ENCODE assay signal across 16 cellular contexts in the genomic region with DNA sequence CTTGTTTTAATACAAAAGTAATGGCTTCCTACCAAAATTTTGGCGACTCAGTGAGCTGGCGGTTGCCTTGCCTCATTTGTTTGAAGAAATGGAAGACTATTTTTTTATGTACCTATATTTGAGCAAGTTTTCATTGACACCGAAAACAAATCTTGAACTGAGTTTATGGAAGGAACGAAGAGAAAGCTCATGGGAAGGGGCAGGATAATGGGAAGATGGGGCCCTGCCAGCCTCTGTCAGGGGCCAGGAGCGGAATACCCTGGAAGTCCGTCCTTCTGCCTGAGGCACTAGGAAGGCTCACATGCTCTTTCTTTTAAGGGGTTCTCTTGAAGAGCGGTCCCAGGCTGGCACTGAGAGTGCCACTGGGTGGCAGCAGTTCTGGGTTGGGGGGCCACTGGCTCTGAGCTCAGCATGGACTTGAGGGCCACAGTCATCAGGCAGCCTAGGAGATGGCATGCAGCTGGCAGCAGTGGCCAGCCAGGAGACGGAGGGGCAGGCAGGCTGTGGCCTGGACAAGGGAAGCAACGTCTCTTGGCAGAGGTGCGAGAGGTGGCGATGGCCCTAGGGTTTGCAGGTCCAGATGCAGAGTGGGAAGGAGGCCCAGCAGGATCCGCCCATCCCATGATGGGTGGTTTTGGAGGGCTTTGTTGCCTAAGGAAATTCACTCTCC. TPM values are rescaled to one million over a fixed set of nuclear protein-coding genes. Genes with fewer than 3 reads are reported as not detected.
DNase-seq lines count a peak whose midpoint lies in the region; ATAC-seq, FAIRE-seq and TF ChIP-seq lines count a peak whose summit lies in the region.
"Had no signal": no experiment of that assay in that cellular context is flagged by ENCODE, and none has a peak within 500 bp of the region (broad histone marks: within the 10 kb centered on the region; RNA-seq: fewer than 3 reads in every experiment).

No MANE protein-coding gene starts in this region.

- peaks cover 10 to 16% of the 10 kb centered on the region in 2 donors for H3K4me1 Mint-ChIP-seq in stimulated activated naive B cell treated with anti-CD40 and anti-IgM and Interleukin-4, amounts not matched to agents 10 μg/mL and 1 μg/mL and 100 μg/mL, for 72 hours

- H4K20me1 ChIP-seq in HepG2 (ENCODE audit: insufficient read depth, low read length) = no peaks in the 10 kb centered on the region
- no peaks in the 10 kb centered on the region for H4K20me1 ChIP-seq in OCI-LY7 (ENCODE audit: insufficient read depth, low read length)
- H4K20me1 ChIP-seq: BLaER1 had no signal

- 0 out of 2 replicates have a peak, but pooled peaks have one; percentile 3 for TF ChIP-seq CTCF in HepG2 (CRISPR knock-in tag; IDR thresholded peaks at IDR 0.05)
- no peak for TF ChIP-seq CTCF in right lobe of liver (IDR thresholded peaks at IDR 0.05)
- 0 out of 2 replicates have a peak, but pooled peaks have one; percentile 19 for TF ChIP-seq CTCF in OCI-LY7 (conservative IDR thresholded peaks at IDR 0.05; ENCODE audit: low read length)
- TF ChIP-seq CTCF in esophagus muscularis mucosa (IDR thresholded peaks at IDR 0.05) = no peak
- no peak for TF ChIP-seq CTCF in vagina (IDR thresholded peaks at IDR 0.05)

- DNase-seq in HepG2 (ENCODE audit: low spot score) (no peak), right lobe of liver (no peak), OCI-LY7 (ENCODE audit: low spot score) (no peak), esophagus muscularis mucosa (ENCODE audit: extremely low spot score) (peak; percentile 91), vagina (ENCODE audit: extremely low spot score in 2 of 2) (peak; percentile 64 to 74), NCI-H1930 (lab: John Stamatoyannopoulos, UW) (no peak), left ventricle myocardium superior (no peak)
- DNase-seq in stimulated activated naive B cell treated with anti-CD40 and anti-IgM and Interleukin-4, amounts not matched to agents 10 μg/mL and 1 μg/mL and 100 μg/mL, for 72 hours = no peak
- DNase-seq: CD4-positive, CD25-positive, alpha-beta regulatory T cell; DMS 273 treated with DMSO at 0.1 percent for 48 hours; GOT3 had no signal

- POLR2A ChIA-PET in HepG2 (lab: Yijun Ruan, JAX) (no interaction called here), OCI-LY7 (lab: Charles Lee) (interaction anchor here (0.6 kb wide), 1 partner anchor 67 kb away, joined by 3 read pairs; no protein-coding TSS in a partner anchor)

- ATAC-seq in HepG2 (no peak), right lobe of liver (no peak), left ventricle myocardium superior (no peak)
- ATAC-seq in stimulated activated naive B cell treated with anti-CD40 and anti-IgM and Interleukin-4, amounts not matched to agents 10 μg/mL and 1 μg/mL and 100 μg/mL, for 72 hours (replicated peaks) = no peak

- H3K4me1 ChIP-seq in HepG2 (ENCODE audit: insufficient read depth, low read length) = peaks cover 27% of the 10 kb centered on the region
- H3K4me1 ChIP-seq in right lobe of liver = no peaks in the 10 kb centered on the region
- no peaks in the 10 kb centered on the region for H3K4me1 ChIP-seq in OCI-LY7 (ENCODE audit: insufficient read depth, low read length, poor library complexity, severe bottlenecking)
- no peaks in the 10 kb centered on the region for H3K4me1 ChIP-seq in esophagus muscularis mucosa
- no peaks in the 10 kb centered on the region for H3K4me1 ChIP-seq in vagina
- H3K4me1 ChIP-seq: BLaER1, HAP-1 had no signal

- no peak for FAIRE-seq in HepG2 (lab: Jason Lieb, UNC)
- FAIRE-seq: GM12891, HTR-8/SVneo had no signal

- H3K79me2 ChIP-seq in HepG2 (ENCODE audit: insufficient read depth, low read length) = no peaks in the 10 kb centered on the region
- no peaks in the 10 kb centered on the region for H3K79me2 ChIP-seq in OCI-LY7 (ENCODE audit: insufficient read depth, low read depth, low read length)

- H3K36me3 ChIP-seq in HepG2 (replicated peaks in 1 of 2; ENCODE audit: control insufficient read depth in 1 of 2, insufficient read depth in 2 of 2, low read length in 2 of 2) (no peaks in the 10 kb centered on the region), right lobe of liver (no peaks in the 10 kb centered on the region), OCI-LY7 (ENCODE audit: insufficient read depth, low read length) (no peaks in the 10 kb centered on the region), esophagus muscularis mucosa (no peaks in the 10 kb centered on the region), vagina (no peaks in the 10 kb centered on the region)
- H3K36me3 ChIP-seq: BLaER1, HAP-1 had no signal

- H3K36me3 Mint-ChIP-seq in stimulated activated naive B cell treated with anti-CD40 and anti-IgM and Interleukin-4, amounts not matched to agents 10 μg/mL and 1 μg/mL and 100 μg/mL, for 72 hours = no peaks in the 10 kb centered on the region
- H3K36me3 Mint-ChIP-seq: CD4-positive, CD25-positive, alpha-beta regulatory T cell had no signal

- BruUV-seq in HepG2 (replicated peaks; lab: Mats Ljungman, UMichigan) (no TSS peak), OCI-LY7 (replicated peaks; lab: Mats Ljungman, UMichigan) (no TSS peak)

- H3K27ac ChIP-seq in HepG2 (ENCODE audit: extremely low read length, insufficient read depth, low read length) = no peak overlapping the region
- no peak overlapping the region for H3K27ac ChIP-seq in right lobe of liver
- H3K27ac ChIP-seq in OCI-LY7 (ENCODE audit: low read depth, low read length, poor library complexity, severe bottlenecking) = no peak overlapping the region
- no peak overlapping the region for H3K27ac ChIP-seq in esophagus muscularis mucosa (replicated peaks in 1 of 4)
- no peak overlapping the region for H3K27ac ChIP-seq in vagina
- H3K27ac ChIP-seq: 22Rv1, BLaER1 had no signal

- TF ChIP-seq POLR2A in HepG2 (IDR thresholded peaks at IDR 0.05; ENCODE audit: insufficient read depth in 1 of 2, low read depth in 2 of 2, low read length in 2 of 2) (no peak), right lobe of liver (IDR thresholded peaks at IDR 0.05) (no peak), esophagus muscularis mucosa (IDR thresholded peaks at IDR 0.05; ENCODE audit: low read depth) (no peak), vagina (IDR thresholded peaks at IDR 0.05) (no peak)

- TF ChIP-seq EP300 in HepG2 (IDR thresholded peaks at IDR 0.05; ENCODE audit: low read depth in 2 of 2, low read length in 2 of 2) = no peak
- TF ChIP-seq EP300 in HepG2 (CRISPR knock-in tag; IDR thresholded peaks at IDR 0.05; ENCODE audit: borderline replicate concordance) = no peak
- TF ChIP-seq EP300 in esophagus muscularis mucosa (IDR thresholded peaks at IDR 0.05) = no peak

- H3K9me2 ChIP-seq in OCI-LY7 (ENCODE audit: insufficient read depth, low read length) = no peaks in the 10 kb centered on the region

- H3K9me3 ChIP-seq in HepG2 (ENCODE audit: low read length) = no peaks in the 10 kb centered on the region
- no peaks in the 10 kb centered on the region for H3K9me3 ChIP-seq in right lobe of liver
- H3K9me3 ChIP-seq in OCI-LY7 (ENCODE audit: low read length) = no peaks in the 10 kb centered on the region
- H3K9me3 ChIP-seq in esophagus muscularis mucosa = no peaks in the 10 kb centered on the region
- H3K9me3 ChIP-seq in vagina = no peaks in the 10 kb centered on the region
- H3K9me3 ChIP-seq: BLaER1 had no signal

- CTCF ChIA-PET in HepG2 (lab: Yijun Ruan, JAX; ENCODE audit: low intra/inter-chr PET ratio, low total read pairs) (no interaction called here), OCI-LY7 (lab: Charles Lee; ENCODE audit: unreplicated experiment) (no interaction called here)

- H3K27ac Mint-ChIP-seq in stimulated activated naive B cell treated with anti-CD40 and anti-IgM and Interleukin-4, amounts not matched to agents 10 μg/mL and 1 μg/mL and 100 μg/mL, for 72 hours = no peak overlapping the region
- H3K27ac Mint-ChIP-seq: CD4-positive, CD25-positive, alpha-beta regulatory T cell had no signal

- no peaks in the 10 kb centered on the region; a peak in 1 of 5 replicates for H3K27me3 ChIP-seq in HepG2 (ENCODE audit: control insufficient read depth in 1 of 2, insufficient read depth in 2 of 2, low read length in 2 of 2)
- no peaks in the 10 kb centered on the region for H3K27me3 ChIP-seq in right lobe of liver
- H3K27me3 ChIP-seq in esophagus muscularis mucosa = peaks cover 0 to 15% (median 0%) of the 10 kb centered on the region in 4 donors
- H3K27me3 ChIP-seq in vagina = no peaks in the 10 kb centered on the region
- H3K27me3 ChIP-seq: BLaER1 had no signal

- 92% methylated on average over 12 of the region's 12 CpGs for WGBS in HepG2 (ENCODE audit: low lambda C conversion rate)
- WGBS in right lobe of liver (ENCODE audit: insufficient coverage, low coverage, low lambda C conversion rate, missing lambda C conversion rate) = 90% methylated on average over 7 of the region's 12 CpGs
- WGBS in esophagus muscularis mucosa = 90% methylated on average over 11 of the region's 12 CpGs

- H3K4me3 Mint-ChIP-seq in stimulated activated naive B cell treated with anti-CD40 and anti-IgM and Interleukin-4, amounts not matched to agents 10 μg/mL and 1 μg/mL and 100 μg/mL, for 72 hours = no peak overlapping the region
- H3K4me3 Mint-ChIP-seq: CD4-positive, CD25-positive, alpha-beta regulatory T cell had no signal

- in situ Hi-C loops in HepG2 (cut with HindIII; ENCODE audit: extremely low pct_ligation_motif_present, low pct_unique_long_range_greater_than_20kb) = no loop called here

- H3K9ac ChIP-seq in HepG2 (ENCODE audit: insufficient read depth, low read depth, low read length) = no peak overlapping the region
- H3K9ac ChIP-seq: BLaER1 had no signal

- intact Hi-C loops in HepG2 (cut with micrococcal nuclease; ENCODE audit: unreplicated experiment) (no loop called here), right lobe of liver (cut with DNase I) (no loop called here), OCI-LY7 (cut with micrococcal nuclease; ENCODE audit: unreplicated experiment) (no loop called here), esophagus muscularis mucosa (cut with DNase I) (no loop called here), vagina (cut with DNase I) (no loop called here), left ventricle myocardium superior (cut with micrococcal nuclease) (no loop called here)

- H3K4me2 ChIP-seq in HepG2 (ENCODE audit: low read depth, low read length) = no peak overlapping the region
- H3K4me2 ChIP-seq in OCI-LY7 (ENCODE audit: low read length) = no peak overlapping the region
- H3K4me2 ChIP-seq: BLaER1 had no signal

- no peak for TF ChIP-seq RAD21 in HepG2 (CRISPR knock-in tag; IDR thresholded peaks at IDR 0.05)

- H3K4me3 ChIP-seq in HepG2 (replicated peaks in 1 of 3; ENCODE audit: insufficient read depth in 1 of 3, low read depth in 2 of 3, low read length in 3 of 3) (no peak overlapping the region), right lobe of liver (no peak overlapping the region), OCI-LY7 (ENCODE audit: low read depth, low read length, poor library complexity, severe bottlenecking) (no peak overlapping the region), esophagus muscularis mucosa (no peak overlapping the region), vagina (no peak overlapping the region)
- H3K4me3 ChIP-seq: BLaER1, HAP-1 had no signal

- peaks cover 0 to 2% of the 10 kb centered on the region in 2 donors for H3K9me3 Mint-ChIP-seq in stimulated activated naive B cell treated with anti-CD40 and anti-IgM and Interleukin-4, amounts not matched to agents 10 μg/mL and 1 μg/mL and 100 μg/mL, for 72 hours

- H2AFZ ChIP-seq in HepG2 (ENCODE audit: low read length) = no peak overlapping the region
- H2AFZ ChIP-seq in OCI-LY7 (ENCODE audit: low read length) = no peak overlapping the region

- H3K27me3 Mint-ChIP-seq in stimulated activated naive B cell treated with anti-CD40 and anti-IgM and Interleukin-4, amounts not matched to agents 10 μg/mL and 1 μg/mL and 100 μg/mL, for 72 hours = peaks cover 5 to 11% of the 10 kb centered on the region in 2 donors

RNA-seq across cellular contexts. Expression of a gene that starts 41.6 kb away (rescaled TPM):
- total RNA-seq in HepG2 (2016; rRNA removed; fragmentation: Illumina TruSeq; extraction: Trizol) (6.3 and 10.5 TPM in 2 replicates), right lobe of liver (10 to 100 TPM in 3 of 6 experiments, 1 to 10 TPM in 3; 6.3 to 19.4 (median 11.9) TPM), OCI-LY7 (2022) (244 and 310 TPM in 2 replicates), esophagus muscularis mucosa (10 to 100 TPM in 2 of 4 donors, 1 to 10 TPM in 2; 6.1 to 21.2 (median 9.8) TPM), vagina (15.7 TPM), left ventricle myocardium superior (3.6 TPM)
- total RNA-seq in HepG2 (2016; cell fraction: cytosol; rRNA removed; fragmentation: Illumina TruSeq; extraction: Trizol; ENCODE audit: low read depth) = 2.6 and 5.4 TPM in 2 replicates
- total RNA-seq in HepG2 (2016; cell fraction: insoluble cytoplasmic fraction; rRNA removed; fragmentation: Illumina TruSeq; extraction: Trizol) = 6.8 and 9.8 TPM in 2 replicates
- total RNA-seq in HepG2 (2016; cell fraction: membrane; rRNA removed; fragmentation: Illumina TruSeq; extraction: Trizol) = 4.6 and 7.7 TPM in 2 replicates
- 2.0 and 3.7 TPM in 2 replicates for total RNA-seq in HepG2 (2016; cell fraction: nucleus; rRNA removed; fragmentation: Illumina TruSeq; extraction: Trizol)
- 31.5 and 50.8 TPM in 2 replicates for polyA plus RNA-seq in HepG2 (2011; rRNA removed)
- polyA plus RNA-seq in HepG2 (2011; cell fraction: cytosol; rRNA removed) = 31.2 and 32.1 TPM in 2 replicates
- polyA plus RNA-seq in HepG2 (2011; cell fraction: nucleus; rRNA removed) = 14.5 and 18.2 TPM in 2 replicates
- 11.6 and 19.0 TPM in 2 replicates for polyA plus RNA-seq in HepG2 (2012)
- polyA plus RNA-seq in HepG2 (2016; cell fraction: cytosol; fragmentation: Illumina TruSeq; extraction: Trizol; ENCODE audit: low read depth) = 6.6 and 8.5 TPM in 2 replicates
- 9.0 and 9.8 TPM in 2 replicates for polyA plus RNA-seq in HepG2 (2016; cell fraction: insoluble cytoplasmic fraction; fragmentation: Illumina TruSeq; extraction: Trizol; ENCODE audit: low read depth)
- 5.9 and 6.2 TPM in 2 replicates for polyA plus RNA-seq in HepG2 (2016; cell fraction: membrane; fragmentation: Illumina TruSeq; extraction: Trizol; ENCODE audit: low read depth)
- polyA plus RNA-seq in HepG2 (2016; cell fraction: nucleus; fragmentation: Illumina TruSeq; extraction: Trizol; ENCODE audit: insufficient read depth, low read depth) = 5.4 and 6.8 TPM in 2 replicates
- polyA minus RNA-seq in HepG2 (2011; rRNA and poly(A)+ RNA removed; ENCODE audit: low replicate concordance) = 3.8 and 11.4 TPM in 2 replicates
- 5.5 and 6.9 TPM in 2 replicates for polyA minus RNA-seq in HepG2 (2011; cell fraction: cytosol; rRNA and poly(A)+ RNA removed)
- 8.8 and 9.0 TPM in 2 replicates for polyA minus RNA-seq in HepG2 (2011; cell fraction: nucleus; rRNA and poly(A)+ RNA removed)
- 345 and 502 TPM in 2 replicates for total RNA-seq in OCI-LY7 (2014; rRNA removed; shearing (Covaris generic))

RNA-seq across cellular contexts. Expression of a gene that starts 59.2 kb away (rescaled TPM):
- 115 and 118 TPM in 2 replicates for total RNA-seq in HepG2 (2016; rRNA removed; fragmentation: Illumina TruSeq; extraction: Trizol)
- 24.6 and 27.1 TPM in 2 replicates for total RNA-seq in HepG2 (2016; cell fraction: cytosol; rRNA removed; fragmentation: Illumina TruSeq; extraction: Trizol; ENCODE audit: low read depth)
- 110 and 117 TPM in 2 replicates for total RNA-seq in HepG2 (2016; cell fraction: insoluble cytoplasmic fraction; rRNA removed; fragmentation: Illumina TruSeq; extraction: Trizol)
- total RNA-seq in HepG2 (2016; cell fraction: membrane; rRNA removed; fragmentation: Illumina TruSeq; extraction: Trizol) = 71.0 and 75.9 TPM in 2 replicates
- 82.3 and 94.1 TPM in 2 replicates for total RNA-seq in HepG2 (2016; cell fraction: nucleus; rRNA removed; fragmentation: Illumina TruSeq; extraction: Trizol)
- 51.3 and 55.2 TPM in 2 replicates for polyA plus RNA-seq in HepG2 (2011; rRNA removed)
- polyA plus RNA-seq in HepG2 (2011; cell fraction: cytosol; rRNA removed) = 39.7 and 48.8 TPM in 2 replicates
- 115 and 142 TPM in 2 replicates for polyA plus RNA-seq in HepG2 (2011; cell fraction: nucleus; rRNA removed)
- 26.8 and 40.4 TPM in 2 replicates for polyA plus RNA-seq in HepG2 (2012)
- polyA plus RNA-seq in HepG2 (2016; cell fraction: cytosol; fragmentation: Illumina TruSeq; extraction: Trizol; ENCODE audit: low read depth) = 11.0 and 11.5 TPM in 2 replicates
- 70.1 and 79.0 TPM in 2 replicates for polyA plus RNA-seq in HepG2 (2016; cell fraction: insoluble cytoplasmic fraction; fragmentation: Illumina TruSeq; extraction: Trizol; ENCODE audit: low read depth)
- polyA plus RNA-seq in HepG2 (2016; cell fraction: membrane; fragmentation: Illumina TruSeq; extraction: Trizol; ENCODE audit: low read depth) = 28.4 and 28.6 TPM in 2 replicates
- 90.9 and 95.3 TPM in 2 replicates for polyA plus RNA-seq in HepG2 (2016; cell fraction: nucleus; fragmentation: Illumina TruSeq; extraction: Trizol; ENCODE audit: insufficient read depth, low read depth)
- polyA minus RNA-seq in HepG2 (2011; rRNA and poly(A)+ RNA removed; ENCODE audit: low replicate concordance) = 70.6 and 173 TPM in 2 replicates
- polyA minus RNA-seq in HepG2 (2011; cell fraction: cytosol; rRNA and poly(A)+ RNA removed) = 44.6 and 50.4 TPM in 2 replicates
- 117 and 130 TPM in 2 replicates for polyA minus RNA-seq in HepG2 (2011; cell fraction: nucleus; rRNA and poly(A)+ RNA removed)
- total RNA-seq in right lobe of liver = 10 to 100 TPM in 2 of 6 experiments, 1 to 10 TPM in 4; 4.5 to 18.7 (median 7.3) TPM
- 55.9 and 66.6 TPM in 2 replicates for total RNA-seq in OCI-LY7 (2014; rRNA removed; shearing (Covaris generic))
- total RNA-seq in OCI-LY7 (2022) = 41.7 and 43.1 TPM in 2 replicates
- 10 to 100 TPM; 13.3 to 29.0 (median 23.4) TPM for total RNA-seq in esophagus muscularis mucosa
- 18.4 TPM for total RNA-seq in vagina
- total RNA-seq in left ventricle myocardium superior = 9.8 TPM

Comparison
In these comparisons a context has a peak if more than half of its experiments do, and no peak if none do; other contexts are left out.
1. CTCF ChIP-seq: peak in HepG2 (single experiment) and OCI-LY7 (single experiment); none in right lobe of liver (0 of 4), esophagus muscularis mucosa (0 of 3) and vagina (0 of 3).
2. DNase-seq: peak in esophagus muscularis mucosa (single experiment) and vagina (2 of 2); none in HepG2 (single experiment), right lobe of liver (0 of 3), OCI-LY7 (single experiment), NCI-H1930 (0 of 2), stimulated activated naive B cell treated with anti-CD40 and anti-IgM and Interleukin-4, amounts not matched to agents 10 μg/mL and 1 μg/mL and 100 μg/mL, for 72 hours (single experiment) and left ventricle myocardium superior (single experiment).
3. RNA of a gene that starts 41.6 kb away (total RNA-seq): 244 to 502 TPM in OCI-LY7; 6.3 to 19.4 TPM in right lobe of liver, 15.7 TPM in vagina (single experiment), 6.1 to 21.2 TPM in esophagus muscularis mucosa, 2.0 to 10.5 TPM in HepG2 and 3.6 TPM in left ventricle myocardium superior (single experiment); every median in the first group is over 10 times any median in the second.